ENCODE assay signal across 21 cellular contexts in genomic region chr1:197129698-197130097, GRCh38. TPM values are rescaled to one million over a fixed set of nuclear protein-coding genes. Genes with fewer than 3 reads are reported as not detected.
DNase-seq lines count a peak whose midpoint lies in the region; ATAC-seq and TF ChIP-seq lines count a peak whose summit lies in the region.
"Had no signal": no experiment of that assay in that cellular context is flagged by ENCODE, and none has a peak within 500 bp of the region (broad histone marks: within the 10 kb centered on the region; RNA-seq: fewer than 3 reads in every experiment).

No MANE protein-coding gene starts in this region.

- TF ChIP-seq RAD21 in SK-N-SH (IDR thresholded peaks at IDR 0.05; ENCODE audit: low read length): no peak

- H2BK15ac ChIP-seq in mesenchymal stem cell (ENCODE audit: low read depth, poor library complexity, severe bottlenecking): no peak overlapping the region

- in situ Hi-C loops in GM13977 (cut with MboI; ENCODE audit: low pct_unique_long_range_greater_than_20kb, low sequenced_read_pairs, unreplicated experiment): no loop called here

- TF ChIP-seq CTCF in SK-N-SH (IDR thresholded peaks at IDR 0.05): no peak
- no peak for TF ChIP-seq CTCF in HFFc6 (IDR thresholded peaks at IDR 0.05)
- no peak for TF ChIP-seq CTCF in RWPE2 (IDR thresholded peaks at IDR 0.05; ENCODE audit: poor library complexity, severe bottlenecking)
- TF ChIP-seq CTCF in GM13977 (IDR thresholded peaks at IDR 0.05; ENCODE audit: extremely low read depth, insufficient read depth, missing control alignments): no peak

- no peak overlapping the region for H3K4ac ChIP-seq in mesenchymal stem cell (ENCODE audit: low read depth in 1 of 2, low read length in 2 of 2)

- peaks cover 27% of the 10 kb centered on the region for H3K36me3 Mint-ChIP-seq in HFFc6 (ENCODE audit: low read depth)

- no peaks in the 10 kb centered on the region for H3K9me3 ChIP-seq in SK-N-SH
- no peaks in the 10 kb centered on the region for H3K9me3 ChIP-seq in RWPE2 (ENCODE audit: severe bottlenecking)
- no peaks in the 10 kb centered on the region for H3K9me3 ChIP-seq in mesenchymal stem cell (ENCODE audit: control insufficient read depth, low read length)
- H3K9me3 ChIP-seq: MG63 had no signal

- peaks cover 22% of the 10 kb centered on the region for H3F3A ChIP-seq in SK-N-SH (replicated peaks; ENCODE audit: insufficient read depth)

- no peaks in the 10 kb centered on the region for H3K27me3 Mint-ChIP-seq in HFFc6 (ENCODE audit: insufficient read depth)
- H3K27me3 Mint-ChIP-seq: IgD-negative memory B cell had no signal

- peak overlapping the region; percentile 42 for H2AK5ac ChIP-seq in mesenchymal stem cell (ENCODE audit: low read length, severe bottlenecking)

- H2BK12ac ChIP-seq in mesenchymal stem cell (ENCODE audit: low read length in 2 of 2): no peak overlapping the region

- peak overlapping the region; percentile 51 for H3K27ac Mint-ChIP-seq in HFFc6

- no peaks in the 10 kb centered on the region for H3K27me3 ChIP-seq in SK-N-SH (ENCODE audit: insufficient read depth)
- no peaks in the 10 kb centered on the region for H3K27me3 ChIP-seq in RWPE2 (ENCODE audit: insufficient read depth, poor library complexity, severe bottlenecking)
- H3K27me3 ChIP-seq in mesenchymal stem cell (ENCODE audit: control insufficient read depth in 1 of 2, insufficient read depth in 1 of 2, low read length in 2 of 2): no peaks in the 10 kb centered on the region
- H3K27me3 ChIP-seq: MG63 had no signal

- no peaks in the 10 kb centered on the region for H4K20me1 ChIP-seq in SK-N-SH (ENCODE audit: insufficient read depth)

- no peak overlapping the region for H3K4me2 ChIP-seq in SK-N-SH
- H3K4me2 ChIP-seq in mesenchymal stem cell (ENCODE audit: low read length, poor library complexity, severe bottlenecking): no peak overlapping the region

- H2BK5ac ChIP-seq in mesenchymal stem cell (ENCODE audit: low read depth, low read length, poor library complexity, severe bottlenecking): no peak overlapping the region

- H2AFZ ChIP-seq in SK-N-SH (ENCODE audit: low read depth): no peak overlapping the region
- no peak overlapping the region for H2AFZ ChIP-seq in mesenchymal stem cell (ENCODE audit: low read depth, low read length)

- WGBS in SK-N-SH (ENCODE audit: low lambda C conversion rate): 85% methylated on average over 2 of the region's 2 CpGs
- 84% methylated on average over 1 of the region's 2 CpGs for WGBS in mesenchymal stem cell

- H2BK120ac ChIP-seq in mesenchymal stem cell (ENCODE audit: low read depth, low read length): no peak overlapping the region

- TF ChIP-seq EP300 in SK-N-SH (IDR thresholded peaks at IDR 0.05; ENCODE audit: borderline replicate concordance in 1 of 2, low read depth in 1 of 2, low read length in 1 of 2): no peak

- H3K79me2 ChIP-seq in SK-N-SH (ENCODE audit: insufficient read depth): peaks cover 53% of the 10 kb centered on the region; the same call in 1 of the 2 replicates

- H3K4me1 ChIP-seq in SK-N-SH (ENCODE audit: control insufficient read depth in 1 of 2, insufficient read depth in 2 of 2, low read depth in 1 of 2, low read length in 1 of 2): peaks cover 0 to 13% of the 10 kb centered on the region in 2 experiments; a peak in 2 of 4 replicates
- H3K4me1 ChIP-seq in RWPE2 (ENCODE audit: insufficient read depth, poor library complexity, severe bottlenecking): peaks cover 22% of the 10 kb centered on the region
- peaks cover 3% of the 10 kb centered on the region for H3K4me1 ChIP-seq in mesenchymal stem cell (ENCODE audit: control insufficient read depth, insufficient read depth, low read depth, low read length)

- no peak overlapping the region for H3K4me3 Mint-ChIP-seq in HFFc6
- H3K4me3 Mint-ChIP-seq: IgD-negative memory B cell had no signal

- peaks cover 9% of the 10 kb centered on the region for H3K79me1 ChIP-seq in mesenchymal stem cell (replicated peaks; ENCODE audit: low read length, poor library complexity, severe bottlenecking)

- no peak overlapping the region for H3K9ac ChIP-seq in SK-N-SH
- H3K9ac ChIP-seq in mesenchymal stem cell (ENCODE audit: low read length): no peak overlapping the region

- H3K27ac ChIP-seq in SK-N-SH (ENCODE audit: low read depth in 2 of 2, low read length in 1 of 2): peak overlapping the region; percentile 85 to 94; a peak in 3 of 4 replicates
- H3K27ac ChIP-seq in RWPE2 (ENCODE audit: poor library complexity, severe bottlenecking): peak overlapping the region; percentile 89
- no peak overlapping the region for H3K27ac ChIP-seq in mesenchymal stem cell (ENCODE audit: low read length, poor library complexity, severe bottlenecking)
- H3K27ac ChIP-seq: 22Rv1, SK-N-MC had no signal

- ATAC-seq in SK-N-SH treated with all-trans-retinoic acid at 6 μM for 48 hours (no peak), RWPE2 (ENCODE audit: low read depth) (no peak), HG03442 (IDR thresholded peaks at IDR 0.05; ENCODE audit: unreplicated experiment) (no peak)

- no peak overlapping the region for H3K18ac ChIP-seq in mesenchymal stem cell (ENCODE audit: low read depth in 1 of 2, low read length in 2 of 2)

- no peak overlapping the region for H4K8ac ChIP-seq in mesenchymal stem cell (ENCODE audit: low read length)

- H3K23ac ChIP-seq in mesenchymal stem cell (ENCODE audit: low read length in 2 of 2): no peak overlapping the region

- no peaks in the 10 kb centered on the region for H3K9me2 ChIP-seq in SK-N-SH

- H3K4me3 ChIP-seq in SK-N-SH (ENCODE audit: low read depth in 2 of 2, low read length in 1 of 2): no peak overlapping the region
- no peak overlapping the region for H3K4me3 ChIP-seq in RWPE2 (ENCODE audit: severe bottlenecking)
- H3K4me3 ChIP-seq in mesenchymal stem cell (ENCODE audit: insufficient read depth in 1 of 2, low read depth in 1 of 2, low read length in 2 of 2): no peak overlapping the region
- H3K4me3 ChIP-seq: MG63, SK-N-MC had no signal

- peaks cover 32 to 45% of the 10 kb centered on the region in 2 experiments for H3K36me3 ChIP-seq in SK-N-SH (replicated peaks in 1 of 2; ENCODE audit: control insufficient read depth in 1 of 2, insufficient read depth in 2 of 2, low read length in 1 of 2)
- H3K36me3 ChIP-seq in RWPE2 (ENCODE audit: low read depth): peaks cover 87% of the 10 kb centered on the region
- H3K36me3 ChIP-seq in mesenchymal stem cell (ENCODE audit: control insufficient read depth in 1 of 2, insufficient read depth in 2 of 2, low read depth in 1 of 2, low read length in 2 of 2): peaks cover 0 to 12% of the 10 kb centered on the region in 2 experiments

- peaks cover 62% of the 10 kb centered on the region for H3K4me1 Mint-ChIP-seq in HFFc6 (ENCODE audit: low read depth)
- H3K4me1 Mint-ChIP-seq: IgD-negative memory B cell had no signal

- CTCF ChIA-PET in SK-N-SH (lab: Yijun Ruan, JAX): no interaction called here

- POLR2A ChIA-PET in SK-N-SH (lab: Yijun Ruan, JAX): no interaction called here

- H3K14ac ChIP-seq in mesenchymal stem cell (ENCODE audit: low read length in 2 of 2): no peak overlapping the region

- no peaks in the 10 kb centered on the region for H3K9me3 Mint-ChIP-seq in HFFc6
- H3K9me3 Mint-ChIP-seq: IgD-negative memory B cell had no signal

- DNase-seq in SK-N-SH (no peak), HFFc6 (no peak), RWPE2 (ENCODE audit: low spot score) (no peak), mesenchymal stem cell (no peak), NCI-H526 (lab: John Stamatoyannopoulos, UW) (no peak), GM13977 (ENCODE audit: low spot score) (no peak)
- DNase-seq: DMS 273 treated with DMSO at 0.1 percent for 48 hours, DND-41, Karpas-422, MG63, NCI-H1092, NCI-H1436 treated with DMSO at 0.1 percent for 48 hours, NCI-H2029 treated with DMSO at 0.1 percent for 48 hours, NCI-H2171, NCI-H446 treated with DMSO at 0.1 percent for 48 hours, SHP77 had no signal

- H4K91ac ChIP-seq in mesenchymal stem cell (ENCODE audit: low read length): no peak overlapping the region

TF ChIP-seq in SK-N-SH, 30 proteins besides CTCF, POLR2A, EP300 and RAD21 (continues in another document):
- no peak for TF ChIP-seq SIN3A (IDR thresholded peaks at IDR 0.05; ENCODE audit: borderline replicate concordance, low read depth, low read length)
- TF ChIP-seq NFIC (IDR thresholded peaks at IDR 0.05; ENCODE audit: borderline replicate concordance): no peak
- TF ChIP-seq, protein P1, sequence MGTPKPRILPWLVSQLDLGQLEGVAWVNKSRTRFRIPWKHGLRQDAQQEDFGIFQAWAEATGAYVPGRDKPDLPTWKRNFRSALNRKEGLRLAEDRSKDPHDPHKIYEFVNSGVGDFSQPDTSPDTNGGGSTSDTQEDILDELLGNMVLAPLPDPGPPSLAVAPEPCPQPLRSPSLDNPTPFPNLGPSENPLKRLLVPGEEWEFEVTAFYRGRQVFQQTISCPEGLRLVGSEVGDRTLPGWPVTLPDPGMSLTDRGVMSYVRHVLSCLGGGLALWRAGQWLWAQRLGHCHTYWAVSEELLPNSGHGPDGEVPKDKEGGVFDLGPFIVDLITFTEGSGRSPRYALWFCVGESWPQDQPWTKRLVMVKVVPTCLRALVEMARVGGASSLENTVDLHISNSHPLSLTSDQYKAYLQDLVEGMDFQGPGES (IDR thresholded peaks at IDR 0.05; ENCODE audit: low read depth, low read length): no peak
- TF ChIP-seq FOSL2 (IDR thresholded peaks at IDR 0.05; ENCODE audit: borderline replicate concordance, low read depth): no peak
- TF ChIP-seq YY1 (IDR thresholded peaks at IDR 0.05; ENCODE audit: low read depth): no peak

TF ChIP-seq in SK-N-SH treated with all-trans-retinoic acid at 6 μM for 48 hours, 23 proteins besides CTCF, POLR2A, EP300 and RAD21:
- TF ChIP-seq ARNTL (CRISPR knock-in tag; IDR thresholded peaks at IDR 0.05; ENCODE audit: borderline replicate concordance, low read depth) (no peak), CREB5 (CRISPR knock-in tag; IDR thresholded peaks at IDR 0.05; ENCODE audit: low read depth) (no peak), BACH2 (CRISPR knock-in tag; IDR thresholded peaks at IDR 0.05; ENCODE audit: borderline replicate concordance) (no peak), TOX (CRISPR knock-in tag; IDR thresholded peaks at IDR 0.05; ENCODE audit: borderline replicate concordance) (no peak)

RNA-seq across cellular contexts. Expression of gene ASPM, which starts 16.8 kb away (rescaled TPM):
- 3.0 and 3.3 TPM in 2 replicates for polyA plus RNA-seq in SK-N-SH (2012; rRNA removed)
- 3.2 and 3.7 TPM in 2 replicates for polyA plus RNA-seq in SK-N-SH (2012; cell fraction: cytosol; rRNA removed)
- polyA plus RNA-seq in SK-N-SH (2012; cell fraction: nucleus; rRNA removed): 3.6 and 7.4 TPM in 2 replicates
- 10 to 100 TPM; 20.3 to 46.8 (median 42.0) TPM for total RNA-seq in HFFc6 (2021; fragmentation: NEBNext Ultra II Directional; extraction: Animal tissue kit (Norgen Biotek cat#: 25700))
- 2.0 TPM for polyA plus RNA-seq in mesenchymal stem cell (2013, experiment 1 of 2)
- polyA plus RNA-seq in mesenchymal stem cell (2013, experiment 2 of 2): 1.8 TPM
